ENCODE assay signal across 16 cellular contexts in genomic region chr21:20451051-20451450, GRCh38.
"Had no signal": no experiment of that assay in that cellular context is flagged by ENCODE, and none has a peak within 500 bp of the region (broad histone marks: within the 10 kb centered on the region; RNA-seq: fewer than 3 reads in every experiment).

No MANE protein-coding gene starts in this region.

- DNase-seq: activated B cell treated with CpG ODN at 0.5 μM for 24 hours; activated CD4-positive, alpha-beta T cell treated with anti-CD3 and anti-CD28 coated beads, Interleukin-2, amount 10 ng/mL, durations not matched to agents 24 days and 14 days; activated naive CD4-positive, alpha-beta T cell treated with anti-CD3 and anti-CD28 coated beads for 36 hours; activated naive CD8-positive, alpha-beta T cell treated with anti-CD3 and anti-CD28 coated beads, Interleukin-2, amount 50 U/mL, for 24 hours; aorta; dorsolateral prefrontal cortex; endodermal cell; erythroblast; hippocampal formation; left ventricle myocardium superior; mesenchymal stem cell; nucleus accumbens had no signal

- H3K4me3 Mint-ChIP-seq: activated B cell treated with CpG ODN at 0.5 μM for 24 hours; activated CD4-positive, alpha-beta T cell treated with anti-CD3 and anti-CD28 coated beads, Interleukin-2, amount 10 ng/mL, durations not matched to agents 24 days and 14 days; activated naive CD4-positive, alpha-beta T cell treated with anti-CD3 and anti-CD28 coated beads for 36 hours; activated naive CD8-positive, alpha-beta T cell treated with anti-CD3 and anti-CD28 coated beads, Interleukin-2, amount 50 U/mL, for 24 hours; endodermal cell; natural killer cell treated with Interleukin-12 subunit alpha and Interleukin-12 subunit beta and Interleukin-15 and Interleukin-18, amount 100 ng/mL, for 72 hours; stimulated activated effector memory CD8-positive, alpha-beta T cell treated with anti-CD3 and anti-CD28 coated beads, Interleukin-12 subunit alpha, Interleukin-12 subunit beta, amount 100 ng/mL, for 72 hours had no signal

- H3K36me3 Mint-ChIP-seq: natural killer cell treated with Interleukin-12 subunit alpha and Interleukin-12 subunit beta and Interleukin-15 and Interleukin-18, amount 100 ng/mL, for 72 hours; stimulated activated effector memory CD8-positive, alpha-beta T cell treated with anti-CD3 and anti-CD28 coated beads, Interleukin-12 subunit alpha, Interleukin-12 subunit beta, amount 100 ng/mL, for 72 hours had no signal

- H3K27ac Mint-ChIP-seq: activated B cell treated with CpG ODN at 0.5 μM for 24 hours; activated CD4-positive, alpha-beta T cell treated with anti-CD3 and anti-CD28 coated beads, Interleukin-2, amount 10 ng/mL, durations not matched to agents 24 days and 14 days; activated naive CD4-positive, alpha-beta T cell treated with anti-CD3 and anti-CD28 coated beads for 36 hours; activated naive CD8-positive, alpha-beta T cell treated with anti-CD3 and anti-CD28 coated beads, Interleukin-2, amount 50 U/mL, for 24 hours; activated T-helper 2 cell treated with anti-CD3 and anti-CD28 coated beads, Interferon-gamma antibody, Interleukin-2, Interleukin-4, amounts not matched to agents 10 μg/mL and 5 μg/mL and 100 μg/mL, durations not matched to agents 14 hours and 24 hours and 36 hours; endodermal cell; natural killer cell treated with Interleukin-12 subunit alpha and Interleukin-12 subunit beta and Interleukin-15 and Interleukin-18, amount 100 ng/mL, for 72 hours; stimulated activated effector memory CD8-positive, alpha-beta T cell treated with anti-CD3 and anti-CD28 coated beads, Interleukin-12 subunit alpha, Interleukin-12 subunit beta, amount 100 ng/mL, for 72 hours had no signal

- H3K27ac ChIP-seq: dorsolateral prefrontal cortex had no signal

- H3K27me3 Mint-ChIP-seq: activated B cell treated with CpG ODN at 0.5 μM for 24 hours; activated CD4-positive, alpha-beta T cell treated with anti-CD3 and anti-CD28 coated beads, Interleukin-2, amount 10 ng/mL, durations not matched to agents 24 days and 14 days; activated naive CD8-positive, alpha-beta T cell treated with anti-CD3 and anti-CD28 coated beads, Interleukin-2, amount 50 U/mL, for 24 hours; natural killer cell treated with Interleukin-12 subunit alpha and Interleukin-12 subunit beta and Interleukin-15 and Interleukin-18, amount 100 ng/mL, for 72 hours had no signal

- H3K4me1 Mint-ChIP-seq: activated B cell treated with CpG ODN at 0.5 μM for 24 hours; activated CD4-positive, alpha-beta T cell treated with anti-CD3 and anti-CD28 coated beads, Interleukin-2, amount 10 ng/mL, durations not matched to agents 24 days and 14 days; activated naive CD8-positive, alpha-beta T cell treated with anti-CD3 and anti-CD28 coated beads, Interleukin-2, amount 50 U/mL, for 24 hours; stimulated activated effector memory CD8-positive, alpha-beta T cell treated with anti-CD3 and anti-CD28 coated beads, Interleukin-12 subunit alpha, Interleukin-12 subunit beta, amount 100 ng/mL, for 72 hours had no signal

- ATAC-seq: activated naive CD8-positive, alpha-beta T cell treated with anti-CD3 and anti-CD28 coated beads, Interleukin-2, amount 50 U/mL, for 24 hours; left ventricle myocardium superior; natural killer cell treated with Interleukin-12 subunit alpha and Interleukin-12 subunit beta and Interleukin-15 and Interleukin-18, amount 100 ng/mL, for 72 hours; stimulated activated effector memory CD8-positive, alpha-beta T cell treated with anti-CD3 and anti-CD28 coated beads, Interleukin-12 subunit alpha, Interleukin-12 subunit beta, amount 100 ng/mL, for 72 hours had no signal

- H3K4me3 ChIP-seq: dorsolateral prefrontal cortex had no signal

- H3K9me3 Mint-ChIP-seq: activated B cell treated with CpG ODN at 0.5 μM for 24 hours; activated naive CD8-positive, alpha-beta T cell treated with anti-CD3 and anti-CD28 coated beads, Interleukin-2, amount 50 U/mL, for 24 hours; endodermal cell had no signal

- H3K27me3 ChIP-seq: dorsolateral prefrontal cortex had no signal

- FAIRE-seq: keratinocyte had no signal
